ENCODE assay signal across 1 cellular context in genomic region chr7:148962515-148962822, GRCh38.
TF ChIP-seq lines count a peak whose summit lies in the region.

No MANE protein-coding gene starts in this region.

TF ChIP-seq in K562, 482 proteins besides CTCF, POLR2A, EP300 and RAD21 (continued from another document):
- TF ChIP-seq AFF1 (IDR thresholded peaks at IDR 0.05; ENCODE audit: low read depth in 1 of 2, partially characterized antibody in 2 of 2) (no peak), ZNF639 (CRISPR knock-in tag; conservative IDR thresholded peaks at IDR 0.05 in 1 of 2, IDR thresholded peaks at IDR 0.05 in 1 of 2) (no peak), GTF2B (IDR thresholded peaks at IDR 0.05; ENCODE audit: extremely low read depth, insufficient read length) (no peak), KDM2B (CRISPR knock-in tag; IDR thresholded peaks at IDR 0.05) (0 out of 2 replicates have a peak, but pooled peaks have one; percentile 40), ARID2 (IDR thresholded peaks at IDR 0.05) (no peak), KDM4B (IDR thresholded peaks at IDR 0.05; ENCODE audit: borderline replicate concordance in 2 of 2, low read depth in 1 of 2) (no peak), ZBTB33 (CRISPR knock-in tag; IDR thresholded peaks at IDR 0.05) (no peak; the same call in 1 of the 2 replicates), LARP7 (IDR thresholded peaks at IDR 0.05) (no peak), MCM7 (IDR thresholded peaks at IDR 0.05) (peak in 1 of 2 experiments; percentile 57; a peak in 1 of 4 replicates), ARID3A (IDR thresholded peaks at IDR 0.05; ENCODE audit: borderline replicate concordance, low read depth, low read length) (0 out of 2 replicates have a peak, but pooled peaks have one; percentile 7), ZNF143 (CRISPR knock-in tag; IDR thresholded peaks at IDR 0.05) (no peak), POLR2G (IDR thresholded peaks at IDR 0.05; ENCODE audit: low read depth, low read length) (no peak), ZNF75A (CRISPR knock-in tag; IDR thresholded peaks at IDR 0.05) (no peak), ETV1 (tag; conservative IDR thresholded peaks at IDR 0.05; ENCODE audit: low read depth) (peak; percentile 3; the same call in 1 of the 2 replicates), YBX1 (IDR thresholded peaks at IDR 0.05) (no peak), THAP12 (CRISPR knock-in tag; IDR thresholded peaks at IDR 0.05) (no peak), SIX5 (IDR thresholded peaks at IDR 0.05; ENCODE audit: borderline replicate concordance in 1 of 2, insufficient read depth in 1 of 2, low read depth in 1 of 2, low read length in 2 of 2) (0 out of 4 replicates have a peak, but pooled peaks of 1 of the 2 experiments have one; percentile 7), MYC (IDR thresholded peaks at IDR 0.05; ENCODE audit: low read depth, low read length) (no peak), MYC (CRISPR knock-in tag; IDR thresholded peaks at IDR 0.05; ENCODE audit: borderline replicate concordance, low read depth) (no peak), CEBPB (tag; IDR thresholded peaks at IDR 0.05) (no peak), RB1 (IDR thresholded peaks at IDR 0.05; ENCODE audit: low read depth) (0 out of 2 replicates have a peak, but pooled peaks have one; percentile 27)
